Comparison of ENCODE assay signal across 11 cellular contexts in genomic region chr6:109373333-109373732, GRCh38. TPM values are rescaled to one million over a fixed set of nuclear protein-coding genes. Genes with fewer than 3 reads are reported as not detected.
DNase-seq lines count a peak whose midpoint lies in the region; ATAC-seq and TF ChIP-seq lines count a peak whose summit lies in the region.
"Had no signal": no experiment of that assay in that cellular context is flagged by ENCODE, and none has a peak within 500 bp of the region (broad histone marks: within the 10 kb centered on the region; RNA-seq: fewer than 3 reads in every experiment).

No MANE protein-coding gene starts in this region.

- peak; percentile 43 for DNase-seq in activated CD8-positive, alpha-beta memory T cell treated with anti-CD3 and anti-CD28 coated beads, Interleukin-2, amount 10 ng/mL, durations not matched to agents 7 days and 5 days
- no peak for DNase-seq in activated CD8-positive, alpha-beta memory T cell treated with anti-CD3 and anti-CD28 coated beads, Interleukin-2, amount 50 U/mL, for 48 hours
- DNase-seq in progenitor cell of endocrine pancreas (ENCODE audit: low spot score, unreplicated experiment) = no peak
- no peak for DNase-seq in T-helper 9 cell
- DNase-seq in AG08395 (ENCODE audit: low spot score) = no peak
- DNase-seq: NCI-H1417 treated with DMSO at 0.1 percent for 48 hours, PC-3 had no signal

- peak; percentile 28 for ATAC-seq in activated CD8-positive, alpha-beta memory T cell treated with anti-CD3 and anti-CD28 coated beads, Interleukin-2, amount 10 ng/mL, durations not matched to agents 7 days and 5 days
- peak; percentile 16 for ATAC-seq in GM21825 (IDR thresholded peaks at IDR 0.05; ENCODE audit: unreplicated experiment)
- ATAC-seq in HG03135 (IDR thresholded peaks at IDR 0.05; ENCODE audit: unreplicated experiment) = no peak
- ATAC-seq: PC-3 had no signal

- peaks cover 84% of the 10 kb centered on the region for H3K36me3 Mint-ChIP-seq in activated CD8-positive, alpha-beta memory T cell treated with anti-CD3 and anti-CD28 coated beads, Interleukin-2, amount 10 ng/mL, durations not matched to agents 7 days and 5 days
- peaks cover 29% of the 10 kb centered on the region for H3K36me3 Mint-ChIP-seq in progenitor cell of endocrine pancreas (ENCODE audit: insufficient read depth)

- no peaks in the 10 kb centered on the region for H3K27me3 Mint-ChIP-seq in activated CD8-positive, alpha-beta memory T cell treated with anti-CD3 and anti-CD28 coated beads, Interleukin-2, amount 10 ng/mL, durations not matched to agents 7 days and 5 days
- H3K27me3 Mint-ChIP-seq in progenitor cell of endocrine pancreas = no peaks in the 10 kb centered on the region

- no peaks in the 10 kb centered on the region for H3K9me3 Mint-ChIP-seq in activated CD8-positive, alpha-beta memory T cell treated with anti-CD3 and anti-CD28 coated beads, Interleukin-2, amount 10 ng/mL, durations not matched to agents 7 days and 5 days (ENCODE audit: low read depth)
- H3K9me3 Mint-ChIP-seq in progenitor cell of endocrine pancreas (ENCODE audit: low read depth) = no peaks in the 10 kb centered on the region

- H3K27ac Mint-ChIP-seq in activated CD8-positive, alpha-beta memory T cell treated with anti-CD3 and anti-CD28 coated beads, Interleukin-2, amount 10 ng/mL, durations not matched to agents 7 days and 5 days = peak overlapping the region; percentile 92
- peak overlapping the region; percentile 60 for H3K27ac Mint-ChIP-seq in progenitor cell of endocrine pancreas

- H3K4me3 Mint-ChIP-seq in activated CD8-positive, alpha-beta memory T cell treated with anti-CD3 and anti-CD28 coated beads, Interleukin-2, amount 10 ng/mL, durations not matched to agents 7 days and 5 days = peak overlapping the region; percentile 64
- H3K4me3 Mint-ChIP-seq in progenitor cell of endocrine pancreas (ENCODE audit: low read depth) = no peak overlapping the region

- TF ChIP-seq CTCF in VCaP (conservative IDR thresholded peaks at IDR 0.05) = no peak
- no peak for TF ChIP-seq CTCF in progenitor cell of endocrine pancreas (IDR thresholded peaks at IDR 0.05; ENCODE audit: unreplicated experiment)

- H3K27ac ChIP-seq in VCaP = peak overlapping the region; percentile 41
- H3K27ac ChIP-seq: epithelial cell of prostate had no signal

- CTCF ChIA-PET in activated CD8-positive, alpha-beta memory T cell treated with anti-CD3 and anti-CD28 coated beads, Interleukin-2, amount 10 ng/mL, durations not matched to agents 7 days and 5 days (lab: Charles Lee) = interaction anchor here (1.1 to 2.8 kb wide), 6 partner anchors 10 to 187 kb away, joined by 3 to 11 read pairs (median 3); no protein-coding TSS in a partner anchor

- peaks cover 73% of the 10 kb centered on the region for H3K4me1 Mint-ChIP-seq in activated CD8-positive, alpha-beta memory T cell treated with anti-CD3 and anti-CD28 coated beads, Interleukin-2, amount 10 ng/mL, durations not matched to agents 7 days and 5 days
- no peaks in the 10 kb centered on the region for H3K4me1 Mint-ChIP-seq in progenitor cell of endocrine pancreas (ENCODE audit: low read depth)

RNA-seq across cellular contexts. Expression of gene CD164, which starts 8.9 kb away (rescaled TPM):
- total RNA-seq in activated CD8-positive, alpha-beta memory T cell treated with anti-CD3 and anti-CD28 coated beads, Interleukin-2, amount 10 ng/mL, durations not matched to agents 7 days and 5 days = 100 to 1,000 TPM; 238 to 275 TPM
- total RNA-seq in progenitor cell of endocrine pancreas = 258 and 262 TPM in 2 replicates
